Comparison of ENCODE assay signal across 8 cellular contexts in the genomic region with DNA sequence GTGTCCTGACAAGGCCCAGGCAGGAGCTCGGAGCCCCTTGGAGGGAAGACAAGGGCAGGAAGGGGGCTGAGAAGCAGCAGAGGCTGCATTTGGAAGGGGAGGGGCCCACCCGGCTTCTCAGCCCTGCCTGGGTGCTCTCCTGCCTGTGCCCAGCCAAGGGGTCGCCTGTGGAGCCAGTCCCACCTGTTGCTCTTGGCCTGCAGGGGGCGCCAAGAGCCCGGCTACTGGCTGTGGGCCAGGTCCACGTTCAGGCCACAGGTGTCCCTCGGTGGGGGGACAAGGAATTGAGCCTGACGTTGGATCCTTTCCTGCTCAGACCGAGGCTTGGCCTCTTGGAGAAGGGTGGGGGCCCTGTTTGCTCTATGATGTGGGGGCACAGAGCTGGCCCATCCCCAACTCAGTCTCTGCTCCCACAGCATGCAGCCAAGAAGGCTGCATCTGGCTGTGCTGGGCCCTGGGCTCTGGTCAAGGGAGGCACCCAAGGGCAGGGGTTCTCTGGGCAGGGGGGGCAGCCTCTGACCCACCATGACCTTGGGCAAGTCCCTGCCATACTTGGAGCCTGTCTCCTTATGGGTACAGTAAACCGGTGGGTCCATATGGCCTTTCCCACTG. TPM values are rescaled to one million over a fixed set of nuclear protein-coding genes. Genes with fewer than 3 reads are reported as not detected.
DNase-seq lines count a peak whose midpoint lies in the region; ATAC-seq, FAIRE-seq and TF ChIP-seq lines count a peak whose summit lies in the region.

No MANE protein-coding gene starts in this region.

- H3K36me3 ChIP-seq in OCI-LY7 (ENCODE audit: insufficient read depth, low read length), result no peaks in the 10 kb centered on the region
- H3K36me3 ChIP-seq in heart right ventricle, result no peaks in the 10 kb centered on the region

- H3K79me2 ChIP-seq in OCI-LY7 (ENCODE audit: insufficient read depth, low read depth, low read length), result no peaks in the 10 kb centered on the region

- POLR2A ChIA-PET in OCI-LY7 (lab: Charles Lee), result interaction anchor here (0.7 kb wide), 1 partner anchor 9 kb away, joined by 4 read pairs; no protein-coding TSS in a partner anchor

- no peak overlapping the region for H3K4me3 ChIP-seq in OCI-LY7 (ENCODE audit: low read depth, low read length, poor library complexity, severe bottlenecking)
- no peak overlapping the region for H3K4me3 ChIP-seq in heart right ventricle

- peak; percentile 85 for TF ChIP-seq CTCF in OCI-LY7 (conservative IDR thresholded peaks at IDR 0.05; ENCODE audit: low read length)
- peak; percentile 18 to 79 (median 67) for TF ChIP-seq CTCF in heart right ventricle (IDR thresholded peaks at IDR 0.05)

- ATAC-seq in heart right ventricle (peak in 3 of 8 donors; percentile 31 to 36 (median 35)), HG02885 (IDR thresholded peaks at IDR 0.05; ENCODE audit: poor library complexity, unreplicated experiment) (no peak)

- intact Hi-C loops in OCI-LY7 (cut with micrococcal nuclease; ENCODE audit: unreplicated experiment) (loop anchor here (1.0 to 10.0 kb wide), 4 partner anchors 83 to 510 kb away; a partner anchor contains a TSS), heart right ventricle (cut with DNase I) (loop anchor here in 5 of 10 donors (10.0 kb wide), 4 partner anchors 143 to 513 kb away; a partner anchor contains a TSS)

- H2AFZ ChIP-seq in OCI-LY7 (ENCODE audit: low read length), result no peak overlapping the region

- no peaks in the 10 kb centered on the region for H3K9me2 ChIP-seq in OCI-LY7 (ENCODE audit: insufficient read depth, low read length)

- no peaks in the 10 kb centered on the region for H3K9me3 ChIP-seq in OCI-LY7 (ENCODE audit: low read length)
- no peaks in the 10 kb centered on the region for H3K9me3 ChIP-seq in heart right ventricle

- BruUV-seq in OCI-LY7 (replicated peaks; lab: Mats Ljungman, UMichigan), result no TSS peak

- CTCF ChIA-PET in OCI-LY7 (lab: Charles Lee; ENCODE audit: unreplicated experiment), result interaction anchor here (0.6 kb wide), 1 partner anchor 1964 kb away, joined by 3 read pairs; no protein-coding TSS in a partner anchor

- WGBS in heart right ventricle, 2 donors, result 24 to 25% methylated on average over 10 of the region's 10 CpGs

- H4K20me1 ChIP-seq in OCI-LY7 (ENCODE audit: insufficient read depth, low read length), result no peaks in the 10 kb centered on the region

- H3K27me3 ChIP-seq in heart right ventricle, result peaks cover 0 to 37% (median 10%) of the 10 kb centered on the region in 7 donors

- DNase-seq in 8988T (peak; percentile 74), GM19239 (ENCODE audit: insufficient read length, low spot score) (peak; percentile 84), OCI-LY7 (ENCODE audit: low spot score) (peak; percentile 66), heart right ventricle (no peak), cerebellar nuclear complex (lab: John Stamatoyannopoulos, UW) (no peak)
- DNase-seq in activated T-helper 1 cell treated with anti-CD3 and anti-CD28 coated beads, Interleukin-2, amount 50 U/mL, for 16 hours (ENCODE audit: low read depth in 1 of 2, low spot score in 1 of 2), result peak; percentile 11 to 35
- DNase-seq in stimulated activated CD4-positive, alpha-beta T cell treated with anti-CD3 and anti-CD28 coated beads, Interleukin-15, amount 100 ng/mL, for 24 hours, result peak; percentile 74

- H3K27ac ChIP-seq in OCI-LY7 (ENCODE audit: low read depth, low read length, poor library complexity, severe bottlenecking) (no peak overlapping the region), heart right ventricle (no peak overlapping the region)

- FAIRE-seq in GM19239 (lab: Jason Lieb, UNC), result peak; percentile 62

- H3K4me2 ChIP-seq in OCI-LY7 (ENCODE audit: low read length), result no peak overlapping the region

- H3K4me1 ChIP-seq in OCI-LY7 (ENCODE audit: insufficient read depth, low read length, poor library complexity, severe bottlenecking), result peaks cover 1% of the 10 kb centered on the region
- H3K4me1 ChIP-seq in heart right ventricle, result peaks cover 0 to 8% (median 4%) of the 10 kb centered on the region in 9 donors

RNA-seq across cellular contexts. Expression of a gene that starts 10.9 kb away (rescaled TPM):
- total RNA-seq in OCI-LY7 (2014; rRNA removed; shearing (Covaris generic)), result not detected in 2 replicates
- total RNA-seq in OCI-LY7 (2022) (not detected in 2 replicates), heart right ventricle (under 1 TPM in 1 of 10 donors, not detected in 9; 0.16 TPM)
- polyA plus RNA-seq in heart right ventricle, result under 1 TPM in 1 of 2 donors, not detected in 1; 0.06 TPM

Comparison
In these comparisons a context has a peak if more than half of its experiments do, and no peak if none do; other contexts are left out.
1. DNase-seq: peak in 8988T (single experiment), GM19239 (single experiment), OCI-LY7 (single experiment), activated T-helper 1 cell treated with anti-CD3 and anti-CD28 coated beads, Interleukin-2, amount 50 U/mL, for 16 hours (2 of 2) and stimulated activated CD4-positive, alpha-beta T cell treated with anti-CD3 and anti-CD28 coated beads, Interleukin-15, amount 100 ng/mL, for 24 hours (single experiment); none in heart right ventricle (0 of 2) and cerebellar nuclear complex (0 of 2).